ENCODE assay signal across 17 cellular contexts in genomic region chr6:70763754-70764153, GRCh38.
DNase-seq lines count a peak whose midpoint lies in the region; FAIRE-seq and TF ChIP-seq lines count a peak whose summit lies in the region.
"Had no signal": no experiment of that assay in that cellular context is flagged by ENCODE, and none has a peak within 500 bp of the region (broad histone marks: within the 10 kb centered on the region; RNA-seq: fewer than 3 reads in every experiment).

No MANE protein-coding gene starts in this region.

- H3K79me2 ChIP-seq in smooth muscle cell (ENCODE audit: low read depth): no peaks in the 10 kb centered on the region

- H4K20me1 ChIP-seq in smooth muscle cell (ENCODE audit: low read depth): peaks cover 39% of the 10 kb centered on the region

- peak overlapping the region; percentile 16 for H3K4me2 ChIP-seq in smooth muscle cell
- H3K4me2 ChIP-seq: hepatocyte had no signal

- in situ Hi-C loops in KBM-7 (cut with MboI; ENCODE audit: low pct_unique_long_range_greater_than_20kb, low sequenced_read_pairs): no loop called here

- H3K36me3 ChIP-seq in smooth muscle cell (ENCODE audit: low read depth): no peaks in the 10 kb centered on the region
- H3K36me3 ChIP-seq: thoracic aorta had no signal

- peak overlapping the region; percentile 63 for H3K27ac ChIP-seq in smooth muscle cell (ENCODE audit: low read depth)
- H3K27ac ChIP-seq: coronary artery, hepatocyte, RWPE1, thoracic aorta had no signal

- no peak for TF ChIP-seq CTCF in fibroblast of villous mesenchyme (IDR thresholded peaks at IDR 0.05; ENCODE audit: insufficient read depth, low read depth, low read length)
- TF ChIP-seq CTCF in smooth muscle cell (IDR thresholded peaks at IDR 0.05; ENCODE audit: borderline replicate concordance, insufficient read depth, poor library complexity, severe bottlenecking): no peak

- H3K4me1 ChIP-seq in smooth muscle cell (ENCODE audit: low read depth): peaks cover 8% of the 10 kb centered on the region
- H3K4me1 ChIP-seq: Caco-2 had no signal

- peak; percentile 71 for FAIRE-seq in H54 (lab: Jason Lieb, UNC)
- FAIRE-seq: small intestine had no signal

- no peak overlapping the region for H2AFZ ChIP-seq in smooth muscle cell (ENCODE audit: low read depth)
- H2AFZ ChIP-seq: hepatocyte had no signal

- no peaks in the 10 kb centered on the region for H3F3A ChIP-seq in smooth muscle cell (ENCODE audit: low read depth)

- H3K27me3 ChIP-seq in smooth muscle cell (ENCODE audit: low read depth): no peaks in the 10 kb centered on the region
- H3K27me3 ChIP-seq: hepatocyte had no signal

- TF ChIP-seq POLR2A in H54 (IDR thresholded peaks at IDR 0.05; ENCODE audit: low read depth, low read length): no peak

- H3K4me3 ChIP-seq in fibroblast of villous mesenchyme (ENCODE audit: low read depth, low read length) (no peak overlapping the region), smooth muscle cell (no peak overlapping the region)
- H3K4me3 ChIP-seq: coronary artery, hepatocyte, thoracic aorta had no signal

- DNase-seq in H54 (ENCODE audit: insufficient read length, low spot score): no peak
- DNase-seq in astrocyte of the hippocampus (ENCODE audit: low read depth, low spot score): peak; percentile 81
- peak; percentile 59 for DNase-seq in fibroblast of villous mesenchyme (ENCODE audit: low read depth)
- DNase-seq in smooth muscle cell (lab: John Stamatoyannopoulos, UW; ENCODE audit: unreplicated experiment): no peak
- no peak for DNase-seq in activated CD8-positive, alpha-beta memory T cell treated with anti-CD3 and anti-CD28 coated beads, Interleukin-2, amount 50 U/mL, for 4 hours
- no peak for DNase-seq in KBM-7
- DNase-seq in GOT3 (lab: John Stamatoyannopoulos, UW): no peak
- DNase-seq: activated CD4-positive, alpha-beta T cell treated with anti-CD3 and anti-CD28 coated beads, Interleukin-2, amount 50 U/mL, for 1 hour; Caco-2; endodermal cell; NCI-H526; small intestine; stimulated activated naive CD4-positive, alpha-beta T cell treated with Interleukin-2 at 50 U/mL for 16 hours had no signal

- no peaks in the 10 kb centered on the region for H3K9me3 ChIP-seq in smooth muscle cell (replicated peaks; ENCODE audit: low read depth)
- H3K9me3 ChIP-seq: Caco-2, thoracic aorta had no signal

- WGBS in smooth muscle cell (ENCODE audit: low lambda C conversion rate): 4% methylated on average over 2 of the region's 2 CpGs

- H3K9ac ChIP-seq in smooth muscle cell (ENCODE audit: low read depth): no peak overlapping the region

Comparison
In these comparisons a context has a peak if more than half of its experiments do, and no peak if none do; other contexts are left out.
1. DNase-seq: peak in astrocyte of the hippocampus (single experiment) and fibroblast of villous mesenchyme (single experiment); none in H54 (single experiment), smooth muscle cell (single experiment), activated CD8-positive, alpha-beta memory T cell treated with anti-CD3 and anti-CD28 coated beads, Interleukin-2, amount 50 U/mL, for 4 hours (single experiment), KBM-7 (single experiment) and GOT3 (single experiment).